In genomic region chr5:38996123-38996522, GRCh38 we compare ENCODE assay signal across 17 cellular contexts.
"Had no signal": no experiment of that assay in that cellular context is flagged by ENCODE, and none has a peak within 500 bp of the region (broad histone marks: within the 10 kb centered on the region; RNA-seq: fewer than 3 reads in every experiment).

No MANE protein-coding gene starts in this region.

- H3K9me3 Mint-ChIP-seq: stimulated activated naive CD8-positive, alpha-beta T cell treated with anti-CD3 and anti-CD28 coated beads, Interleukin-15, amount 100 ng/mL, for 72 hours; type B pancreatic cell had no signal

- H3K27ac Mint-ChIP-seq: stimulated activated naive CD8-positive, alpha-beta T cell treated with anti-CD3 and anti-CD28 coated beads, Interleukin-15, amount 100 ng/mL, for 72 hours; type B pancreatic cell had no signal

- DNase-seq: activated CD4-positive, alpha-beta T cell treated with anti-CD3 and anti-CD28 coated beads, Interleukin-2, amount 50 U/mL, for 1 hour; activated CD8-positive, alpha-beta memory T cell treated with anti-CD3 and anti-CD28 coated beads for 24 hours; activated naive CD4-positive, alpha-beta T cell treated with Interleukin-2 at 50 U/mL for 16 hours; adrenal gland; colonic mucosa; effector CD8-positive, alpha-beta T cell; esophagus squamous epithelium; hypothalamus; lower lobe of right lung; pancreas; sigmoid colon; stimulated activated CD4-positive, alpha-beta T cell treated with anti-CD3 and anti-CD28 coated beads, Interleukin-1b, Interleukin-23, amount 100 ng/mL, for 48 hours; stimulated activated naive CD8-positive, alpha-beta T cell treated with anti-CD3 and anti-CD28 coated beads, Interleukin-15, amount 100 ng/mL, for 72 hours; T-helper 9 cell had no signal

- H3K36me3 ChIP-seq: adrenal gland, colonic mucosa, lower lobe of right lung, pancreas had no signal

- FAIRE-seq: endothelial cell of umbilical vein had no signal

- H3K27me3 ChIP-seq: adrenal gland, colonic mucosa, esophagus squamous epithelium, pancreas, sigmoid colon had no signal

- H3K27me3 Mint-ChIP-seq: stimulated activated naive CD8-positive, alpha-beta T cell treated with anti-CD3 and anti-CD28 coated beads, Interleukin-15, amount 100 ng/mL, for 72 hours; type B pancreatic cell had no signal

- H3K9me3 ChIP-seq: adrenal gland, colonic mucosa, esophagus squamous epithelium, lower lobe of right lung, pancreas, sigmoid colon had no signal

- H3K27ac ChIP-seq: adrenal gland, colonic mucosa, esophagus squamous epithelium, lower lobe of right lung, pancreas, sigmoid colon had no signal

- H3K4me3 ChIP-seq: adrenal gland, colonic mucosa, esophagus squamous epithelium, lower lobe of right lung, pancreas, sigmoid colon had no signal

- ATAC-seq: activated CD4-positive, CD25-positive, alpha-beta regulatory T cell treated with anti-CD3 and anti-CD28 coated beads, Interleukin-2, amount 50 U/mL, for 24 hours; lower lobe of right lung; pancreas; stimulated activated naive CD8-positive, alpha-beta T cell treated with anti-CD3 and anti-CD28 coated beads, Interleukin-15, amount 100 ng/mL, for 72 hours had no signal

- H3K4me1 ChIP-seq: colonic mucosa, esophagus squamous epithelium, lower lobe of right lung, pancreas had no signal

- H3K4me3 Mint-ChIP-seq: stimulated activated naive CD8-positive, alpha-beta T cell treated with anti-CD3 and anti-CD28 coated beads, Interleukin-15, amount 100 ng/mL, for 72 hours; type B pancreatic cell had no signal
